Comparison of ENCODE assay signal across 17 cellular contexts in genomic region chr13:67509039-67509438, GRCh38.
DNase-seq lines count a peak whose midpoint lies in the region; ATAC-seq, FAIRE-seq and TF ChIP-seq lines count a peak whose summit lies in the region.
"Had no signal": no experiment of that assay in that cellular context is flagged by ENCODE, and none has a peak within 500 bp of the region (broad histone marks: within the 10 kb centered on the region; RNA-seq: fewer than 3 reads in every experiment).

No MANE protein-coding gene starts in this region.

- no peak overlapping the region for H4K91ac ChIP-seq in H9 (ENCODE audit: insufficient read length, low read depth, low read length)

- H3K27me3 Mint-ChIP-seq in H9 (ENCODE audit: low read depth) (no peaks in the 10 kb centered on the region), astrocyte (ENCODE audit: low read depth, unreplicated experiment) (no peaks in the 10 kb centered on the region)
- H3K27me3 Mint-ChIP-seq: CD4-positive, alpha-beta T cell had no signal

- H3K27me3 ChIP-seq in H9 (ENCODE audit: insufficient read depth, low read length) (no peaks in the 10 kb centered on the region), astrocyte (ENCODE audit: insufficient read depth, low read length) (no peaks in the 10 kb centered on the region)

- no peak overlapping the region for H2BK12ac ChIP-seq in H9 (ENCODE audit: insufficient read length, low read depth, low read length)

- no peak overlapping the region for H3K9ac ChIP-seq in H9 (ENCODE audit: extremely low read depth, insufficient read length, low read length)
- H3K9ac ChIP-seq in astrocyte (ENCODE audit: low read length), result no peak overlapping the region
- H3K9ac ChIP-seq: KMS-11 had no signal

- H2AFZ ChIP-seq in H9 (ENCODE audit: low read length) (no peak overlapping the region), astrocyte (ENCODE audit: low read depth, low read length) (no peak overlapping the region)

- no peak overlapping the region for H3K56ac ChIP-seq in H9 (ENCODE audit: insufficient read length, low read depth, low read length)

- DNase-seq in H9 (peak; percentile 35), astrocyte (ENCODE audit: low read depth) (peak; percentile 11), fibroblast of the conjunctiva (ENCODE audit: low read depth) (peak; percentile 17), NCI-H1930 (lab: John Stamatoyannopoulos, UW) (no peak), NCI-H526 treated with DMSO at 0.1 percent for 48 hours (lab: John Stamatoyannopoulos, UW) (no peak)
- DNase-seq in activated CD4-positive, alpha-beta T cell treated with anti-CD3 and anti-CD28 coated beads for 1 hour, result no peak
- DNase-seq: AML-193; Caco-2; CD4-positive, alpha-beta T cell; GF-D8; HFFc6 had no signal

- no peak for ATAC-seq in HG03378 (IDR thresholded peaks at IDR 0.05; ENCODE audit: unreplicated experiment)
- ATAC-seq: HCT116 had no signal

- no peak overlapping the region for H3K18ac ChIP-seq in H9 (ENCODE audit: insufficient read length, low read depth, low read length)

- no peak overlapping the region for H3K23ac ChIP-seq in H9 (ENCODE audit: insufficient read length, low read depth, low read length)

- TF ChIP-seq CTCF in H9 (conservative IDR thresholded peaks at IDR 0.05) (no peak), astrocyte (IDR thresholded peaks at IDR 0.05; ENCODE audit: insufficient read depth, low read depth, low read length) (no peak)

- no peak overlapping the region for H3K4me3 ChIP-seq in astrocyte (ENCODE audit: insufficient read depth, low read depth, low read length)

- no peaks in the 10 kb centered on the region for H3K79me2 ChIP-seq in H9 (ENCODE audit: insufficient read depth, low read length)
- no peaks in the 10 kb centered on the region for H3K79me2 ChIP-seq in astrocyte (ENCODE audit: insufficient read depth, low read length)

- H3K27ac Mint-ChIP-seq in H9, result no peak overlapping the region
- H3K27ac Mint-ChIP-seq in astrocyte (ENCODE audit: unreplicated experiment), result no peak overlapping the region
- H3K27ac Mint-ChIP-seq: CD4-positive, alpha-beta T cell; HFFc6 had no signal

- no peak overlapping the region for H3K27ac ChIP-seq in H9 (ENCODE audit: insufficient read length, low read depth, low read length)
- H3K27ac ChIP-seq in astrocyte (ENCODE audit: low read depth, low read length), result no peak overlapping the region
- H3K27ac ChIP-seq: C4-2B, KMS-11 had no signal

- H3K4me1 ChIP-seq in H9 (ENCODE audit: insufficient read depth, low read length) (no peaks in the 10 kb centered on the region; the same call in 1 of the 2 replicates), astrocyte (ENCODE audit: insufficient read depth, low read length) (no peaks in the 10 kb centered on the region)
- H3K4me1 ChIP-seq: Caco-2 had no signal

- no peak overlapping the region for H2BK15ac ChIP-seq in H9 (ENCODE audit: low read depth, low read length)

- H3K36me3 Mint-ChIP-seq in H9 (ENCODE audit: insufficient read depth in 1 of 3, low read depth in 3 of 3) (no peaks in the 10 kb centered on the region), astrocyte (ENCODE audit: low read depth, unreplicated experiment) (no peaks in the 10 kb centered on the region)

- H3K9me3 Mint-ChIP-seq in H9 (no peaks in the 10 kb centered on the region), astrocyte (ENCODE audit: unreplicated experiment) (no peaks in the 10 kb centered on the region)
- H3K9me3 Mint-ChIP-seq: CD4-positive, alpha-beta T cell had no signal

- H3K4me2 ChIP-seq in H9 (ENCODE audit: insufficient read depth, insufficient read length, low read length) (no peak overlapping the region), astrocyte (ENCODE audit: low read length) (no peak overlapping the region)
- H3K4me2 ChIP-seq: KMS-11 had no signal

- H3K4me1 Mint-ChIP-seq in H9 (peaks cover 3 to 4% of the 10 kb centered on the region in 2 experiments; a peak in 2 of 4 replicates), astrocyte (ENCODE audit: low read depth, unreplicated experiment) (no peaks in the 10 kb centered on the region)

- H4K5ac ChIP-seq in H9 (ENCODE audit: insufficient read length, low read depth, low read length), result no peak overlapping the region

- H2BK20ac ChIP-seq in H9 (ENCODE audit: low read depth, low read length, poor library complexity, severe bottlenecking), result no peak overlapping the region

- no peaks in the 10 kb centered on the region for H3K79me1 ChIP-seq in H9 (ENCODE audit: insufficient read depth, low read depth, low read length, poor library complexity, severe bottlenecking)

- no peak overlapping the region for H3K4ac ChIP-seq in H9 (ENCODE audit: low read depth, low read length)

- H3T11ph ChIP-seq in H9 (ENCODE audit: low read length), result no peak overlapping the region

- H4K20me1 ChIP-seq in H9 (ENCODE audit: control insufficient read depth, insufficient read depth, insufficient read length) (no peaks in the 10 kb centered on the region), astrocyte (ENCODE audit: insufficient read depth, low read length) (no peaks in the 10 kb centered on the region)

- H3K23me2 ChIP-seq in H9 (ENCODE audit: insufficient read length, low read depth, low read length, poor library complexity, severe bottlenecking), result no peaks in the 10 kb centered on the region

- no peak for FAIRE-seq in astrocyte (lab: Jason Lieb, UNC)
- FAIRE-seq: A204.1, D721Med had no signal

- no CpG with 5 or more reads among the region's 5 CpGs for WGBS in H9 (ENCODE audit: extremely low coverage, insufficient read length, low lambda C conversion rate)

- no peaks in the 10 kb centered on the region for H3K9me3 ChIP-seq in H9 (ENCODE audit: control insufficient read depth, low read depth, low read length)
- no peaks in the 10 kb centered on the region for H3K9me3 ChIP-seq in astrocyte (ENCODE audit: insufficient read depth, low read depth, low read length)
- H3K9me3 ChIP-seq: Caco-2 had no signal

- H2BK5ac ChIP-seq in H9 (ENCODE audit: insufficient read length, low read length), result no peak overlapping the region

- no peak overlapping the region for H2AK5ac ChIP-seq in H9 (ENCODE audit: insufficient read length, low read length)

- H3K4me3 Mint-ChIP-seq in H9 (no peak overlapping the region), astrocyte (ENCODE audit: unreplicated experiment) (no peak overlapping the region)
- H3K4me3 Mint-ChIP-seq: CD4-positive, alpha-beta T cell; HFFc6 had no signal

- no peaks in the 10 kb centered on the region for H3K36me3 ChIP-seq in astrocyte (ENCODE audit: insufficient read depth, low read length)

- H3K14ac ChIP-seq in H9 (ENCODE audit: insufficient read depth, low read length), result no peak overlapping the region

- no peak overlapping the region for H4K8ac ChIP-seq in H9 (replicated peaks; ENCODE audit: insufficient read length, low read depth, low read length)

- H2BK120ac ChIP-seq in H9 (ENCODE audit: low read depth, low read length, poor library complexity, severe bottlenecking), result no peak overlapping the region

Comparison
In these comparisons a context has a peak if more than half of its experiments do, and no peak if none do; other contexts are left out.
1. DNase-seq: peak in H9 (single experiment), astrocyte (single experiment) and fibroblast of the conjunctiva (single experiment); none in activated CD4-positive, alpha-beta T cell treated with anti-CD3 and anti-CD28 coated beads for 1 hour (single experiment), NCI-H1930 (0 of 2) and NCI-H526 treated with DMSO at 0.1 percent for 48 hours (single experiment).